8 cellular contexts compared by ENCODE assay signal in genomic region chr16:67561824-67562525, GRCh38. TPM values are rescaled to one million over a fixed set of nuclear protein-coding genes. Genes with fewer than 3 reads are reported as not detected.
DNase-seq lines count a peak whose midpoint lies in the region; ATAC-seq and TF ChIP-seq lines count a peak whose summit lies in the region.

No MANE protein-coding gene starts in this region.

- intact Hi-C loops in activated T-helper 2 cell treated with anti-CD3 and anti-CD28 coated beads, Interferon-gamma antibody, Interleukin-2, Interleukin-4, amounts not matched to agents 10 μg/mL and 5 μg/mL and 100 μg/mL, durations not matched to agents 14 hours and 24 hours and 36 hours (cut with micrococcal nuclease) = loop anchor here (1.0 to 5.0 kb wide), 7 partner anchors 15 to 510 kb away; partner anchors contain the start of genes ACD, CARMIL2, CENPT and NUTF2

- TF ChIP-seq CTCF in GM23338 (conservative IDR thresholded peaks at IDR 0.05; ENCODE audit: low read depth in 2 of 2) (no peak), fibroblast of pulmonary artery (IDR thresholded peaks at IDR 0.05; ENCODE audit: low read length, missing control alignments) (no peak), nephron (IDR thresholded peaks at IDR 0.05; ENCODE audit: unreplicated experiment in 3 of 3) (no peak)

- H3K4me2 ChIP-seq in GM23338 (peak overlapping the region; percentile 88), Karpas-422 (ENCODE audit: low read depth, low read length, poor library complexity, severe bottlenecking) (peak overlapping the region; percentile 91)

- H2AFZ ChIP-seq in GM23338 (peak overlapping the region; percentile 86; the same call in 1 of the 2 replicates), Karpas-422 (ENCODE audit: low read length) (peak overlapping the region; percentile 63; the same call in 1 of the 2 replicates)

- H3K4me3 ChIP-seq in GM23338 (peak overlapping the region; percentile 79), Karpas-422 (ENCODE audit: low read length) (peak overlapping the region; percentile 83), fibroblast of pulmonary artery (replicated peaks; ENCODE audit: low read depth, low read length) (peak overlapping the region; percentile 82)

- H3K27ac ChIP-seq in GM23338 (ENCODE audit: low read depth) (peak overlapping the region; percentile 83), Karpas-422 (ENCODE audit: low read length) (peak overlapping the region; percentile 83)

- H3F3A ChIP-seq in GM23338 (replicated peaks; ENCODE audit: low read depth) = peaks cover 12% of the 10 kb centered on the region; the same call in 1 of the 2 replicates

- H3K27me3 ChIP-seq in GM23338 (ENCODE audit: insufficient read depth) (no peaks in the 10 kb centered on the region), Karpas-422 (ENCODE audit: low read length) (no peaks in the 10 kb centered on the region)

- DNase-seq in EL (peak; percentile 99), GM23338 (ENCODE audit: low spot score) (peak; percentile 97), Karpas-422 (peak; percentile 99), RPMI8226 (peak; percentile 99), fibroblast of pulmonary artery (ENCODE audit: low read depth) (peak; percentile 97)
- peak; percentile 99 for DNase-seq in activated T-helper 2 cell treated with anti-CD3 and anti-CD28 coated beads, Interferon-gamma antibody, Interleukin-2, Interleukin-4, amounts not matched to agents 10 μg/mL and 5 μg/mL and 100 μg/mL, durations not matched to agents 14 hours and 24 hours and 36 hours (ENCODE audit: low spot score)
- DNase-seq in stimulated activated naive CD4-positive, alpha-beta T cell treated with Interleukin-2 at 50 U/mL for 16 hours (lab: John Stamatoyannopoulos, UW) = peak; percentile 98

- H3K79me2 ChIP-seq in GM23338 (replicated peaks; ENCODE audit: insufficient read depth) (peaks cover 78% of the 10 kb centered on the region), Karpas-422 (ENCODE audit: low read length) (peaks cover 68% of the 10 kb centered on the region)

- H3K27me3 Mint-ChIP-seq in GM23338 (ENCODE audit: insufficient read depth, low read depth, poor library complexity) (peaks cover 2% of the 10 kb centered on the region), nephron (ENCODE audit: low read depth) (no peaks in the 10 kb centered on the region)
- no peaks in the 10 kb centered on the region for H3K27me3 Mint-ChIP-seq in activated T-helper 2 cell treated with anti-CD3 and anti-CD28 coated beads, Interferon-gamma antibody, Interleukin-2, Interleukin-4, amounts not matched to agents 10 μg/mL and 5 μg/mL and 100 μg/mL, durations not matched to agents 14 hours and 24 hours and 36 hours (ENCODE audit: low read depth)

- peaks cover 20% of the 10 kb centered on the region for H4K20me1 ChIP-seq in GM23338 (replicated peaks; ENCODE audit: insufficient read depth)
- H4K20me1 ChIP-seq in Karpas-422 (ENCODE audit: insufficient read depth, low read depth, low read length) = peaks cover 24% of the 10 kb centered on the region; the same call in 1 of the 2 replicates

- peak overlapping the region; percentile 78 for H3K27ac Mint-ChIP-seq in GM23338
- H3K27ac Mint-ChIP-seq in activated T-helper 2 cell treated with anti-CD3 and anti-CD28 coated beads, Interferon-gamma antibody, Interleukin-2, Interleukin-4, amounts not matched to agents 10 μg/mL and 5 μg/mL and 100 μg/mL, durations not matched to agents 14 hours and 24 hours and 36 hours = peak overlapping the region; percentile 90
- H3K27ac Mint-ChIP-seq in nephron = peak overlapping the region; percentile 80 to 98 (median 95)

- H3K4me1 Mint-ChIP-seq in GM23338 (peaks cover 19% of the 10 kb centered on the region), nephron (peaks cover 23% of the 10 kb centered on the region)
- H3K4me1 Mint-ChIP-seq in activated T-helper 2 cell treated with anti-CD3 and anti-CD28 coated beads, Interferon-gamma antibody, Interleukin-2, Interleukin-4, amounts not matched to agents 10 μg/mL and 5 μg/mL and 100 μg/mL, durations not matched to agents 14 hours and 24 hours and 36 hours (ENCODE audit: low read depth) = peaks cover 32% of the 10 kb centered on the region

- H3K9me2 ChIP-seq in GM23338 (ENCODE audit: insufficient read depth) (no peaks in the 10 kb centered on the region), Karpas-422 (replicated peaks; ENCODE audit: insufficient read depth, low read length) (no peaks in the 10 kb centered on the region)

- H3K4me1 ChIP-seq in GM23338 (ENCODE audit: insufficient read depth) (peaks cover 16% of the 10 kb centered on the region), Karpas-422 (ENCODE audit: low read length) (peaks cover 42% of the 10 kb centered on the region)

- peak overlapping the region; percentile 83 for H3K9ac ChIP-seq in Karpas-422 (ENCODE audit: low read length)

- H3K9me3 Mint-ChIP-seq in GM23338 (no peaks in the 10 kb centered on the region), nephron (no peaks in the 10 kb centered on the region)
- no peaks in the 10 kb centered on the region for H3K9me3 Mint-ChIP-seq in activated T-helper 2 cell treated with anti-CD3 and anti-CD28 coated beads, Interferon-gamma antibody, Interleukin-2, Interleukin-4, amounts not matched to agents 10 μg/mL and 5 μg/mL and 100 μg/mL, durations not matched to agents 14 hours and 24 hours and 36 hours

- H3K36me3 ChIP-seq in GM23338 (ENCODE audit: insufficient read depth) (no peaks in the 10 kb centered on the region; the same call in 1 of the 2 replicates), Karpas-422 (ENCODE audit: insufficient read depth, low read length) (no peaks in the 10 kb centered on the region)

- no peaks in the 10 kb centered on the region for H3K9me3 ChIP-seq in Karpas-422 (ENCODE audit: low read length)

- peak; percentile 86 for ATAC-seq in GM23338

- H3K4me3 Mint-ChIP-seq in GM23338 (peak overlapping the region; percentile 83), nephron (peak overlapping the region; percentile 88 to 91 (median 90))
- peak overlapping the region; percentile 83 for H3K4me3 Mint-ChIP-seq in activated T-helper 2 cell treated with anti-CD3 and anti-CD28 coated beads, Interferon-gamma antibody, Interleukin-2, Interleukin-4, amounts not matched to agents 10 μg/mL and 5 μg/mL and 100 μg/mL, durations not matched to agents 14 hours and 24 hours and 36 hours (ENCODE audit: low read depth)

- H3K36me3 Mint-ChIP-seq in GM23338 (ENCODE audit: low read depth) = peaks cover 4% of the 10 kb centered on the region; the same call in 2 of the 3 replicates
- H3K36me3 Mint-ChIP-seq in activated T-helper 2 cell treated with anti-CD3 and anti-CD28 coated beads, Interferon-gamma antibody, Interleukin-2, Interleukin-4, amounts not matched to agents 10 μg/mL and 5 μg/mL and 100 μg/mL, durations not matched to agents 14 hours and 24 hours and 36 hours (ENCODE audit: low read depth) = peaks cover under 1% of the 10 kb centered on the region
- no peaks in the 10 kb centered on the region for H3K36me3 Mint-ChIP-seq in nephron (ENCODE audit: low read depth)

TF ChIP-seq in GM23338, 12 proteins besides CTCF, POLR2A, EP300 and RAD21:
- TF ChIP-seq STAT1 (IDR thresholded peaks at IDR 0.05; ENCODE audit: unreplicated experiment) (no peak), CREB1 (CRISPR knock-in tag; IDR thresholded peaks at IDR 0.05; ENCODE audit: low read depth) (peak; percentile 95), ZNF331 (CRISPR knock-in tag; IDR thresholded peaks at IDR 0.05; ENCODE audit: low read depth) (no peak), POLR2AphosphoS5 (IDR thresholded peaks at IDR 0.05; ENCODE audit: low read depth) (peak; percentile 78)

RNA-seq across cellular contexts. Expression of gene CTCF, which starts 0.4 kb away (rescaled TPM):
- 64.5 and 81.0 TPM in 2 replicates for total RNA-seq in GM23338 (2014; rRNA removed; shearing (Covaris generic))
- 67.7 and 72.3 TPM in 2 replicates for polyA plus RNA-seq in GM23338 (2016; fragmentation: Nextera tagmentation; extraction: Ambion mirVana)
- total RNA-seq in Karpas-422 (2014; rRNA removed; shearing (Covaris generic); ENCODE audit: low replicate concordance) = 29.5 and 36.0 TPM in 2 replicates
- total RNA-seq in activated T-helper 2 cell treated with anti-CD3 and anti-CD28 coated beads, Interferon-gamma antibody, Interleukin-2, Interleukin-4, amounts not matched to agents 10 μg/mL and 5 μg/mL and 100 μg/mL, durations not matched to agents 14 hours and 24 hours and 36 hours = 59.7 and 61.2 TPM in 2 replicates

RNA-seq across cellular contexts. Expression of gene RIPOR1, which starts 33.3 kb away (rescaled TPM):
- 7.4 and 22.4 TPM in 2 replicates for total RNA-seq in GM23338 (2014; rRNA removed; shearing (Covaris generic))
- polyA plus RNA-seq in GM23338 (2016; fragmentation: Nextera tagmentation; extraction: Ambion mirVana) = 6.8 and 7.6 TPM in 2 replicates
- total RNA-seq in Karpas-422 (2014; rRNA removed; shearing (Covaris generic); ENCODE audit: low replicate concordance) = 1.3 and 2.9 TPM in 2 replicates
- total RNA-seq in activated T-helper 2 cell treated with anti-CD3 and anti-CD28 coated beads, Interferon-gamma antibody, Interleukin-2, Interleukin-4, amounts not matched to agents 10 μg/mL and 5 μg/mL and 100 μg/mL, durations not matched to agents 14 hours and 24 hours and 36 hours = 25.6 and 26.3 TPM in 2 replicates

Comparison
In these comparisons a context has a peak if more than half of its experiments do, and no peak if none do; other contexts are left out.
1. Peak in every context shown above with its lines: DNase-seq, ATAC-seq, H3K4me3 ChIP-seq and H3K27ac ChIP-seq.